ENCODE assay signal across 1 cellular context in the genomic region with DNA sequence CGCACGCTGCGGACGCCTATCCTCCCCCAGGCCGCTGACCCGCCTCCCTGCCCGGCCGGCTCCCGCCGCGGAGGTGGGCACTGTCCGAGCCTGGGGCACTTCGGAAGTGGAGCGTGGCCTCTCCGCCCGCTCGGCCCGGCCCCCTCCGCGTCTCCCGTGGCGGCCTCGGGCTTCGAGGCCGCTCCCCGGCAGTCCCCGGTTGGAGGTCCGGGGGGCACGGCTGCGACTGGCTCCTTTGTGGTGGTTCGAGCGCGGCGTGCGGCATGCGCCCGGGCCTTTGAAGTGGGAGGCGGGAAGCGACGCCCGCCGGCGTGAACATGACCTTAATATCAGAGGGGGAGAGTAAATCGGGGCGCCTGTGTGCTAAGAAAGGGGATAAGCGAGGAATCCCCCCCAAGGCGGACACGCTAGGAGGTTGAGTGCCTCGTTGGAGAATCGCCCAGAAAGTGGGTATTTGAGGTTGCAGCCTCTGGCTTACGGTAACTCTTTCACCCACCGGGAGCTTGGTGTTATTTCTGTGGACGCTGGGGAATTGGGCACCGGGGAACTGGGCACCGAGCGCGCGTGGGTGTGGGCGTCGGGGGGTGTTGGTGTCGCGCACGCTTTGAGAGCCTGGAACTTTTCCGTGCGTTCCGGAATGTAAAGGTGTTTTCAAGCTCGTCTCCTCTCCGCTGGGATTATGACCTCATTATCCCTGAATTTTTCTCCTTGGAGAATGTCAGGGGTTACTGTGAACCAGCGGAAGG.
TF ChIP-seq lines count a peak whose summit lies in the region.

No MANE protein-coding gene starts in this region.

TF ChIP-seq in endothelial cell of umbilical vein, 7 proteins besides CTCF, POLR2A, EP300 and RAD21:
- TF ChIP-seq MYC (IDR thresholded peaks at IDR 0.05; ENCODE audit: low read depth, low read length) (no peak), POLR2AphosphoS5 (IDR thresholded peaks at IDR 0.05; ENCODE audit: insufficient read depth, low read depth, low read length) (no peak), GATA2 (IDR thresholded peaks at IDR 0.05; ENCODE audit: insufficient read depth, insufficient read length, low read depth, low read length) (no peak), JUN (IDR thresholded peaks at IDR 0.05; ENCODE audit: borderline replicate concordance, insufficient read depth, insufficient read length, low read depth) (no peak), FOS (IDR thresholded peaks at IDR 0.05; ENCODE audit: borderline replicate concordance, insufficient read depth, low read length) (no peak)
- TF ChIP-seq, protein P1, sequence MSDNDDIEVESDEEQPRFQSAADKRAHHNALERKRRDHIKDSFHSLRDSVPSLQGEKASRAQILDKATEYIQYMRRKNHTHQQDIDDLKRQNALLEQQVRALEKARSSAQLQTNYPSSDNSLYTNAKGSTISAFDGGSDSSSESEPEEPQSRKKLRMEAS (IDR thresholded peaks at IDR 0.05; ENCODE audit: insufficient read depth, insufficient read length): no peak
TF ChIP-seq in endothelial cell of umbilical vein: peak in this region for 0.
